In genomic region chr2:134160793-134161504, GRCh38 we compare ENCODE assay signal across 1 cellular context.
TF ChIP-seq lines count a peak whose summit lies in the region.

No MANE protein-coding gene starts in this region.

TF ChIP-seq in HepG2, 621 proteins besides CTCF, POLR2A, EP300 and RAD21 (continued from another document):
- TF ChIP-seq ZNF383 (CRISPR knock-in tag; IDR thresholded peaks at IDR 0.05; ENCODE audit: borderline replicate concordance) = no peak
- no peak for TF ChIP-seq SATB2 (CRISPR knock-in tag; IDR thresholded peaks at IDR 0.05)
- TF ChIP-seq ZBTB21 (CRISPR knock-in tag; IDR thresholded peaks at IDR 0.05) = no peak
- no peak for TF ChIP-seq MZF1 (CRISPR knock-in tag; IDR thresholded peaks at IDR 0.05; ENCODE audit: borderline replicate concordance)
- TF ChIP-seq ZNF710 (CRISPR knock-in tag; IDR thresholded peaks at IDR 0.05; ENCODE audit: borderline replicate concordance) = no peak
- no peak for TF ChIP-seq NFATC3 (CRISPR knock-in tag; IDR thresholded peaks at IDR 0.05)
- no peak for TF ChIP-seq CBFB (CRISPR knock-in tag; IDR thresholded peaks at IDR 0.05)
